ENCODE assay signal across 1 cellular context in the genomic region with DNA sequence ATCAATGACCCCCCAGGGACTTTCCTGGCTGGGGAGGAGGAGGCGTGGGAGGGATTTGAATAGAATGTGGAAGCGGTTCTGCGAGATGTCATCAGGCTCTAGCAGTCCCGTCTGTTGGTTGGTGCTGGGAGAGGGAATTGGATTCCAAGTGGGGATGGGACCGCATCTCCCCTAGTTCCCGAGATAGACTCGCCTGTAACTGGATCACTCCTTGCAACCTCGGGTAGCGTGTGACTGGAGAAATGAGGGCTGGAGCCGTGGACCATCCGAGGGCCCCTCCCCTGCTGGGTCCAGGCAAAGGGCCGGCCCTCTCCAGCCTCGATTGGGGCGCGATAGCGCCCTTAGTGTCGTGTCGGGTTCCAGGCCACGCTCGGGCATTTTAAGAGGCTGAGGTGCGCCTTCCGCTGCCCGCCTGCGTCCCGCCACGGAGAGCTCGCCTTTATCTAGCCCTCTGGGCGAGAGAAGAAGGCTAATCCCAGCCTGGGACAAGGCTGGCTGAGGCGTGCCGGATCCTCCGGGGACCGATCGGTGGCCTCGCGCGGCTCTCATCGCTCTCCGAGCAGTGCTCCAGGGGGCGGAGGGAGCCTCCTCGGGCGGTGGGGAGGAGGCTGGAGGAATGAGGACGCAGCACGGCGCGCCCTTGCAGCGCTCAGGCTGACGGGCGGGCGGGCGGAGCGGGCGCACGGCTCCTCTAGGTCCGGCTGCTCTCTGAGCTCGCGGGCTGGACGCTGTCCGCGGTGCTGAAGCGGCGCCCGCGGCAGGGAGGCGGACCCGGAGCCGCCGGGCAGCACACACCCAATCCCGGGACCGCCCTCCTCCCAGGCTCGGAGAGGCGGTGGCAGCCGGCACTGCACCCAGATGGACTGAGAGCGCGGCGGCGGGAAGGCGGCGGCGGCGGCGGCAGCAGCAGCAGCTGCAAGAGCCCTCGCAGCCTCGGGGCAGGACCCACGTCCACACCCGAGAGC.
TF ChIP-seq lines count a peak whose summit lies in the region.

No MANE protein-coding gene starts in this region.

TF ChIP-seq in HepG2, 621 proteins besides CTCF, POLR2A, EP300 and RAD21 (continued from another document and continues in another):
- TF ChIP-seq, protein P1, sequence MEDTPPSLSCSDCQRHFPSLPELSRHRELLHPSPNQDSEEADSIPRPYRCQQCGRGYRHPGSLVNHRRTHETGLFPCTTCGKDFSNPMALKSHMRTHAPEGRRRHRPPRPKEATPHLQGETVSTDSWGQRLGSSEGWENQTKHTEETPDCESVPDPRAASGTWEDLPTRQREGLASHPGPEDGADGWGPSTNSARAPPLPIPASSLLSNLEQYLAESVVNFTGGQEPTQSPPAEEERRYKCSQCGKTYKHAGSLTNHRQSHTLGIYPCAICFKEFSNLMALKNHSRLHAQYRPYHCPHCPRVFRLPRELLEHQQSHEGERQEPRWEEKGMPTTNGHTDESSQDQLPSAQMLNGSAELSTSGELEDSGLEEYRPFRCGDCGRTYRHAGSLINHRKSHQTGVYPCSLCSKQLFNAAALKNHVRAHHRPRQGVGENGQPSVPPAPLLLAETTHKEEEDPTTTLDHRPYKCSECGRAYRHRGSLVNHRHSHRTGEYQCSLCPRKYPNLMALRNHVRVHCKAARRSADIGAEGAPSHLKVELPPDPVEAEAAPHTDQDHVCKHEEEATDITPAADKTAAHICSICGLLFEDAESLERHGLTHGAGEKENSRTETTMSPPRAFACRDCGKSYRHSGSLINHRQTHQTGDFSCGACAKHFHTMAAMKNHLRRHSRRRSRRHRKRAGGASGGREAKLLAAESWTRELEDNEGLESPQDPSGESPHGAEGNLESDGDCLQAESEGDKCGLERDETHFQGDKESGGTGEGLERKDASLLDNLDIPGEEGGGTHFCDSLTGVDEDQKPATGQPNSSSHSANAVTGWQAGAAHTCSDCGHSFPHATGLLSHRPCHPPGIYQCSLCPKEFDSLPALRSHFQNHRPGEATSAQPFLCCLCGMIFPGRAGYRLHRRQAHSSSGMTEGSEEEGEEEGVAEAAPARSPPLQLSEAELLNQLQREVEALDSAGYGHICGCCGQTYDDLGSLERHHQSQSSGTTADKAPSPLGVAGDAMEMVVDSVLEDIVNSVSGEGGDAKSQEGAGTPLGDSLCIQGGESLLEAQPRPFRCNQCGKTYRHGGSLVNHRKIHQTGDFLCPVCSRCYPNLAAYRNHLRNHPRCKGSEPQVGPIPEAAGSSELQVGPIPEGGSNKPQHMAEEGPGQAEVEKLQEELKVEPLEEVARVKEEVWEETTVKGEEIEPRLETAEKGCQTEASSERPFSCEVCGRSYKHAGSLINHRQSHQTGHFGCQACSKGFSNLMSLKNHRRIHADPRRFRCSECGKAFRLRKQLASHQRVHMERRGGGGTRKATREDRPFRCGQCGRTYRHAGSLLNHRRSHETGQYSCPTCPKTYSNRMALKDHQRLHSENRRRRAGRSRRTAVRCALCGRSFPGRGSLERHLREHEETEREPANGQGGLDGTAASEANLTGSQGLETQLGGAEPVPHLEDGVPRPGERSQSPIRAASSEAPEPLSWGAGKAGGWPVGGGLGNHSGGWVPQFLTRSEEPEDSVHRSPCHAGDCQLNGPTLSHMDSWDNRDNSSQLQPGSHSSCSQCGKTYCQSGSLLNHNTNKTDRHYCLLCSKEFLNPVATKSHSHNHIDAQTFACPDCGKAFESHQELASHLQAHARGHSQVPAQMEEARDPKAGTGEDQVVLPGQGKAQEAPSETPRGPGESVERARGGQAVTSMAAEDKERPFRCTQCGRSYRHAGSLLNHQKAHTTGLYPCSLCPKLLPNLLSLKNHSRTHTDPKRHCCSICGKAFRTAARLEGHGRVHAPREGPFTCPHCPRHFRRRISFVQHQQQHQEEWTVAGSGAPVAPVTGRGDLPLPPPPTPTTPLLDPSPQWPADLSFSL (CRISPR knock-in tag; IDR thresholded peaks at IDR 0.05) = no peak
- TF ChIP-seq ZBTB37 (CRISPR knock-in tag; IDR thresholded peaks at IDR 0.05) = no peak
- TF ChIP-seq ZNF331 (CRISPR knock-in tag; IDR thresholded peaks at IDR 0.05) = peak; percentile 98
- TF ChIP-seq RFX3 (CRISPR knock-in tag; IDR thresholded peaks at IDR 0.05) = peak; percentile 42; the same call in 1 of the 2 replicates
- TF ChIP-seq, protein P2, sequence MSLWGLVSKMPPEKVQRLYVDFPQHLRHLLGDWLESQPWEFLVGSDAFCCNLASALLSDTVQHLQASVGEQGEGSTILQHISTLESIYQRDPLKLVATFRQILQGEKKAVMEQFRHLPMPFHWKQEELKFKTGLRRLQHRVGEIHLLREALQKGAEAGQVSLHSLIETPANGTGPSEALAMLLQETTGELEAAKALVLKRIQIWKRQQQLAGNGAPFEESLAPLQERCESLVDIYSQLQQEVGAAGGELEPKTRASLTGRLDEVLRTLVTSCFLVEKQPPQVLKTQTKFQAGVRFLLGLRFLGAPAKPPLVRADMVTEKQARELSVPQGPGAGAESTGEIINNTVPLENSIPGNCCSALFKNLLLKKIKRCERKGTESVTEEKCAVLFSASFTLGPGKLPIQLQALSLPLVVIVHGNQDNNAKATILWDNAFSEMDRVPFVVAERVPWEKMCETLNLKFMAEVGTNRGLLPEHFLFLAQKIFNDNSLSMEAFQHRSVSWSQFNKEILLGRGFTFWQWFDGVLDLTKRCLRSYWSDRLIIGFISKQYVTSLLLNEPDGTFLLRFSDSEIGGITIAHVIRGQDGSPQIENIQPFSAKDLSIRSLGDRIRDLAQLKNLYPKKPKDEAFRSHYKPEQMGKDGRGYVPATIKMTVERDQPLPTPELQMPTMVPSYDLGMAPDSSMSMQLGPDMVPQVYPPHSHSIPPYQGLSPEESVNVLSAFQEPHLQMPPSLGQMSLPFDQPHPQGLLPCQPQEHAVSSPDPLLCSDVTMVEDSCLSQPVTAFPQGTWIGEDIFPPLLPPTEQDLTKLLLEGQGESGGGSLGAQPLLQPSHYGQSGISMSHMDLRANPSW (CRISPR knock-in tag; IDR thresholded peaks at IDR 0.05; ENCODE audit: borderline replicate concordance) = no peak
- peak; percentile 40; the same call in 1 of the 2 replicates for TF ChIP-seq KDM6A (CRISPR knock-in tag; IDR thresholded peaks at IDR 0.05; ENCODE audit: low read depth)
- TF ChIP-seq HOMEZ (CRISPR knock-in tag; IDR thresholded peaks at IDR 0.05; ENCODE audit: low read depth) = peak; percentile 79
- TF ChIP-seq ZNF775 (CRISPR knock-in tag; IDR thresholded peaks at IDR 0.05; ENCODE audit: borderline replicate concordance) = no peak
- TF ChIP-seq, protein P3, sequence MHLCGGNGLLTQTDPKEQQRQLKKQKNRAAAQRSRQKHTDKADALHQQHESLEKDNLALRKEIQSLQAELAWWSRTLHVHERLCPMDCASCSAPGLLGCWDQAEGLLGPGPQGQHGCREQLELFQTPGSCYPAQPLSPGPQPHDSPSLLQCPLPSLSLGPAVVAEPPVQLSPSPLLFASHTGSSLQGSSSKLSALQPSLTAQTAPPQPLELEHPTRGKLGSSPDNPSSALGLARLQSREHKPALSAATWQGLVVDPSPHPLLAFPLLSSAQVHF (CRISPR knock-in tag; IDR thresholded peaks at IDR 0.05) = peak; percentile 98
- peak; percentile 96 for TF ChIP-seq KDM2A (CRISPR knock-in tag; IDR thresholded peaks at IDR 0.05; ENCODE audit: borderline replicate concordance, low read depth)
- TF ChIP-seq, protein P4, sequence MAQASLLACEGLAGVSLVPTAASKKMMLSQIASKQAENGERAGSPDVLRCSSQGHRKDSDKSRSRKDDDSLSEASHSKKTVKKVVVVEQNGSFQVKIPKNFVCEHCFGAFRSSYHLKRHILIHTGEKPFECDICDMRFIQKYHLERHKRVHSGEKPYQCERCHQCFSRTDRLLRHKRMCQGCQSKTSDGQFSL (CRISPR knock-in tag; IDR thresholded peaks at IDR 0.05) = peak; percentile 76; the same call in 1 of the 2 replicates
- TF ChIP-seq THYN1 (CRISPR knock-in tag; IDR thresholded peaks at IDR 0.05; ENCODE audit: borderline replicate concordance, low read depth) = peak; percentile 52; the same call in 1 of the 2 replicates
- TF ChIP-seq ZNF670 (CRISPR knock-in tag; IDR thresholded peaks at IDR 0.05; ENCODE audit: borderline replicate concordance) = peak; percentile 93
- peak; percentile 94 for TF ChIP-seq ZNF530 (CRISPR knock-in tag; IDR thresholded peaks at IDR 0.05; ENCODE audit: low read depth)
- peak; percentile 84; the same call in 1 of the 2 replicates for TF ChIP-seq ZNF44 (CRISPR knock-in tag; IDR thresholded peaks at IDR 0.05)
- no peak; the same call in 1 of the 2 replicates for TF ChIP-seq RNF219 (CRISPR knock-in tag; IDR thresholded peaks at IDR 0.05)
- TF ChIP-seq IRF2 (CRISPR knock-in tag; IDR thresholded peaks at IDR 0.05) = peak; percentile 94; the same call in 1 of the 2 replicates
- 0 out of 2 replicates have a peak, but pooled peaks have one; percentile 88 for TF ChIP-seq ZNF839 (CRISPR knock-in tag; IDR thresholded peaks at IDR 0.05; ENCODE audit: borderline replicate concordance)
- no peak for TF ChIP-seq ZSCAN30 (CRISPR knock-in tag; IDR thresholded peaks at IDR 0.05)
- no peak for TF ChIP-seq NBN (conservative IDR thresholded peaks at IDR 0.05)
- TF ChIP-seq ZNF546 (CRISPR knock-in tag; conservative IDR thresholded peaks at IDR 0.05) = peak; percentile 100
- peak; percentile 92; the same call in 1 of the 2 replicates for TF ChIP-seq KDM4B (CRISPR knock-in tag; IDR thresholded peaks at IDR 0.05)
- TF ChIP-seq BORCS8-MEF2B (CRISPR knock-in tag; IDR thresholded peaks at IDR 0.05) = peak; percentile 100
- TF ChIP-seq HOXA7 (CRISPR knock-in tag; IDR thresholded peaks at IDR 0.05) = peak; percentile 71; the same call in 1 of the 2 replicates
- peak; percentile 97; the same call in 1 of the 2 replicates for TF ChIP-seq ZNF614 (CRISPR knock-in tag; IDR thresholded peaks at IDR 0.05; ENCODE audit: borderline replicate concordance)
- TF ChIP-seq ZBTB34 (CRISPR knock-in tag; IDR thresholded peaks at IDR 0.05) = peak; percentile 83
- peak; percentile 79 for TF ChIP-seq FOSL2 (CRISPR knock-in tag; IDR thresholded peaks at IDR 0.05)
- TF ChIP-seq AKAP8 (CRISPR knock-in tag; IDR thresholded peaks at IDR 0.05) = peak; percentile 94
- TF ChIP-seq POGK (CRISPR knock-in tag; conservative IDR thresholded peaks at IDR 0.05) = peak; percentile 99
- TF ChIP-seq DDIT3 (CRISPR knock-in tag; IDR thresholded peaks at IDR 0.05) = peak; percentile 49; the same call in 1 of the 2 replicates
- TF ChIP-seq BHLHE40 (IDR thresholded peaks at IDR 0.05; ENCODE audit: low read length) = peak; percentile 10; the same call in 1 of the 2 replicates
